In genomic region chr14:101555669-101556043, GRCh38 we compare ENCODE assay signal across 18 cellular contexts. TPM values are rescaled to one million over a fixed set of nuclear protein-coding genes. Genes with fewer than 3 reads are reported as not detected.
"Had no signal": no experiment of that assay in that cellular context is flagged by ENCODE, and none has a peak within 500 bp of the region (broad histone marks: within the 10 kb centered on the region; RNA-seq: fewer than 3 reads in every experiment).

No MANE protein-coding gene starts in this region.

RNA-seq across cellular contexts. Expression of gene DIO3, which starts 5.6 kb away (rescaled TPM):
- total RNA-seq: activated B cell treated with CpG ODN at 0.5 μM for 24 hours; activated CD8-positive, alpha-beta memory T cell treated with anti-CD3 and anti-CD28 coated beads for 36 hours; activated CD8-positive, alpha-beta memory T cell treated with anti-CD3 and anti-CD28 coated beads, Interleukin-2, amount 10 ng/mL, durations not matched to agents 7 days and 5 days; activated CD8-positive, alpha-beta T cell treated with anti-CD3 and anti-CD28 coated beads, Interleukin-2, amount 10 ng/mL, durations not matched to agents 7 days and 5 days; activated naive CD4-positive, alpha-beta T cell treated with anti-CD3 and anti-CD28 coated beads for 36 hours; activated naive CD8-positive, alpha-beta T cell treated with anti-CD3 and anti-CD28 coated beads for 36 hours; activated T-helper 1 cell treated with anti-CD3 and anti-CD28 coated beads, Interleukin-12 subunit alpha, Interleukin-12 subunit beta, Interleukin-2, Interleukin-4 antibody, amounts not matched to agents 30 ng/mL and 10 ng/mL and 1 ng/mL, durations not matched to agents 14 hours and 24 hours and 36 hours; activated T-helper 2 cell treated with anti-CD3 and anti-CD28 coated beads, Interferon-gamma antibody, Interleukin-2, Interleukin-4, amounts not matched to agents 10 μg/mL and 5 μg/mL and 100 μg/mL, durations not matched to agents 14 hours and 24 hours and 36 hours; ascending aorta; bronchial epithelial cell; cardiac septum; chondrocyte; dermis microvascular lymphatic vessel endothelial cell; endothelial cell of umbilical vein; fibroblast of villous mesenchyme; glomerular endothelial cell; T-helper 17 cell had no signal
- polyA plus RNA-seq: endothelial cell of umbilical vein, fibroblast of lung had no signal
